Comparison of ENCODE assay signal across 8 cellular contexts in the genomic region with DNA sequence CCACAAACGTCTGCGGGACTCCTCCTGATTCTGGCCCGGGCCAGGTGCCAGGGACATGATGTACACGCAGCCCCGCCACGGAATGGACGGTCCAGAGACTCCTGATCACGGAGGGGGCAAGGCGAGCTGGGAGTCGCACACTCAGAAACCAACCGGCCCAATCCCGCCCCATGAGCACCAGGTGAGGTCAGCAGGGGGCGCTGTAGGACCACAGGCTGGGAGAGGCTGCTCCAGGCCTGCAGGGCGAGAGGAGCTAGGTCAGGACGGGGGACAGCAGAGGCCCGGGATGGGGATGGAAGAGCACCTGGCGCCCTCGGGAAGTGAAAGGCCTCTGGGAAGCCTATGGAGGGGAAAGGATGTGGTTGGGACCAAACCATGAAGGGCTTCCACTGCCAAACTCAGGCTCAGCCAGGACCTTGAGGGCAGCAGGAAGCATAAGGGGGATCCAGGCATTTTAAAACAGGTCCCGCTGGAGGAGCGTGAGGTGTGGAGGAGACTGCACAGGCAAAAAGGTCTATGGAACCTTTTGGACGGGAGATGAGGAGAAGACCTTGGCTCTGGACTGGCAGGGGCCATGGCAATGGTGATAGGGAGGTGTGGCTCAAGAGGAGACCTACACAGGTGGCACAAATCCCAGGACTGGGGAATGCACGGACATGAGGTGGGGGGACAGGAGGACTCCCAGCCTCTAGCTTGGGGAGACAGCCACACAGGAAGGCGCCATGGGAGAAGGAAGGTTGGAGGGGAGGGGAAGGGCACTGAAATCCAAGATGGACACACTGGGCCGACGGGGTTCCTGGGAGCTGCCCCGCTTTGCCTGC.
DNase-seq lines count a peak whose midpoint lies in the region; ATAC-seq and TF ChIP-seq lines count a peak whose summit lies in the region.

No MANE protein-coding gene starts in this region.

- H3K4me1 ChIP-seq in HAP-1, result no peaks in the 10 kb centered on the region

- peaks cover 4% of the 10 kb centered on the region for H3K36me3 ChIP-seq in HAP-1 (replicated peaks)

- TF ChIP-seq CTCF in astrocyte of the cerebellum (IDR thresholded peaks at IDR 0.05; ENCODE audit: low read depth, low read length, missing control alignments), result peak; percentile 80

- ATAC-seq in GM18873 (IDR thresholded peaks at IDR 0.05; ENCODE audit: low FRiP score, unreplicated experiment), result no peak

- peak; percentile 19 for DNase-seq in GF-D8 (lab: John Stamatoyannopoulos, UW)
- peak; percentile 69 to 94 for DNase-seq in HAP-1 (ENCODE audit: low spot score in 2 of 2)
- peak; percentile 60 for DNase-seq in NCI-H1105 treated with DMSO at 0.1 percent for 48 hours (lab: John Stamatoyannopoulos, UW)
- DNase-seq in T-helper 22 cell (ENCODE audit: low read depth), result peak; percentile 31
- DNase-seq in astrocyte of the cerebellum (ENCODE audit: low read depth), result peak; percentile 38
- DNase-seq in hypothalamus (lab: John Stamatoyannopoulos, UW), result peak in 50 of 51 donors; percentile 1 to 81 (median 44)
- DNase-seq in stimulated activated CD4-positive, alpha-beta T cell treated with anti-CD3 and anti-CD28 coated beads, Interleukin-12 subunit alpha, Interleukin-12 subunit beta, amount 100 ng/mL, for 24 hours (ENCODE audit: low read depth in 2 of 2), result peak; percentile 40 to 71

- no peak overlapping the region for H3K4me3 ChIP-seq in HAP-1
- no peak overlapping the region for H3K4me3 ChIP-seq in astrocyte of the cerebellum (ENCODE audit: low read depth, low read length)

- in situ Hi-C loops in HAP-1 (cut with MboI; ENCODE audit: low sequenced_read_pairs) (loop anchor here (5.0 to 25.0 kb wide), 3 partner anchors 222 to 915 kb away; a partner anchor contains a TSS), astrocyte of the cerebellum (cut with HindIII; ENCODE audit: low sequenced_read_pairs) (loop anchor here (10.0 kb wide), 1 partner anchor 312 kb away; no protein-coding TSS in a partner anchor)

- H3K27me3 ChIP-seq in HAP-1 (ENCODE audit: low read depth), result no peaks in the 10 kb centered on the region

- no peaks in the 10 kb centered on the region for H3K9me3 ChIP-seq in HAP-1

Comparison
In these comparisons a context has a peak if more than half of its experiments do, and no peak if none do; other contexts are left out.
1. DNase-seq: peak in every context shown above with its lines; median percentile 82 in HAP-1; 60 in NCI-H1105 treated with DMSO at 0.1 percent for 48 hours; 56 in stimulated activated CD4-positive, alpha-beta T cell treated with anti-CD3 and anti-CD28 coated beads, Interleukin-12 subunit alpha, Interleukin-12 subunit beta, amount 100 ng/mL, for 24 hours; 44 in hypothalamus; 38 in astrocyte of the cerebellum; 31 in T-helper 22 cell; 19 in GF-D8.